13 cellular contexts compared by ENCODE assay signal in genomic region chr10:43250625-43250924, GRCh38.
"Had no signal": no experiment of that assay in that cellular context is flagged by ENCODE, and none has a peak within 500 bp of the region (broad histone marks: within the 10 kb centered on the region; RNA-seq: fewer than 3 reads in every experiment).

No MANE protein-coding gene starts in this region.

- H3K27ac ChIP-seq: psoas muscle, skin epidermis, stomach, testis, upper lobe of right lung had no signal

- H3K27ac Mint-ChIP-seq: activated CD4-positive, alpha-beta T cell treated with anti-CD3 and anti-CD28 coated beads, Interleukin-2, amount 10 ng/mL, durations not matched to agents 7 days and 5 days; activated naive CD8-positive, alpha-beta T cell; mesothelial cell of epicardium had no signal

- FAIRE-seq: bronchial epithelial cell had no signal

- H3K36me3 Mint-ChIP-seq: activated naive CD8-positive, alpha-beta T cell; mesothelial cell of epicardium had no signal

- H3K4me3 ChIP-seq: psoas muscle, skin epidermis, stomach, testis, upper lobe of right lung had no signal

- H3K4me3 Mint-ChIP-seq: activated CD4-positive, alpha-beta T cell treated with anti-CD3 and anti-CD28 coated beads, Interleukin-2, amount 10 ng/mL, durations not matched to agents 7 days and 5 days; activated naive CD8-positive, alpha-beta T cell; mesothelial cell of epicardium had no signal

- H3K36me3 ChIP-seq: stomach, upper lobe of right lung had no signal

- H3K27me3 Mint-ChIP-seq: activated naive CD8-positive, alpha-beta T cell had no signal

- ATAC-seq: activated CD4-positive, CD25-positive, alpha-beta regulatory T cell treated with anti-CD3 and anti-CD28 coated beads, Interleukin-2, amount 50 U/mL, for 24 hours; right cardiac atrium; upper lobe of right lung had no signal

- H3K4me1 ChIP-seq: psoas muscle, stomach, testis had no signal

- DNase-seq: activated effector memory CD4-positive, alpha-beta T cell treated with Interleukin-2 at 50 U/mL for 16 hours; T1000 had no signal

- H3K4me1 Mint-ChIP-seq: activated CD4-positive, alpha-beta T cell treated with anti-CD3 and anti-CD28 coated beads, Interleukin-2, amount 10 ng/mL, durations not matched to agents 7 days and 5 days had no signal

- H3K9me3 ChIP-seq: testis, upper lobe of right lung had no signal

- H3K27me3 ChIP-seq: testis, upper lobe of right lung had no signal
